ENCODE assay signal across 1 cellular context in the genomic region with DNA sequence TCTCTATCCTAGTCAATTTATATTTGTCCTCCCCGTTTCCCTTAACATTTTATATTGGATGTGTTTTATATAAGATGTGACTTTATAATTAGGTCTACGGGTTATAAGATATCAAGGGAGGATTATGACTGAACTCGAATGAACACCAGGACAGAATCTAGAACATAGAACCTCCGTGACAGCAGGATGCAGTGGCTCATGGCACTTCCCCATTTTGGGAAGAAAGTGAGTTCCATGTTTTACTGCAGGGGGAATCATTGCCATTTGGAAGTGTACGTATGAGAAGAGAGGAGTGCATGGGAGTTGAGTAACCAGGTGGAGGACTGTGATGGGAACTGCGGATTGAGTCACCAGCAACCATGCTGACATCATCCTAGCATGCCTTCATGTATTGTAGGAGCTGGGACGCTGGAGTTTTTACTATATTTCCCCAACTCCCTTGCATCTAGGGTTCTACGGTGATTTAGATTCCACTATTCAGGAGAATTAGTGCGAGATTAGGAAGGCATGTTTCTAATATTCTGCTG.
TF ChIP-seq lines count a peak whose summit lies in the region.

No MANE protein-coding gene starts in this region.

TF ChIP-seq in GM12878, 131 proteins besides CTCF, POLR2A, EP300 and RAD21:
- TF ChIP-seq SMARCA5 (IDR thresholded peaks at IDR 0.05) (no peak), SPI1 (IDR thresholded peaks at IDR 0.05; ENCODE audit: borderline replicate concordance, insufficient read depth, low read depth, low read length) (peak; percentile 62; the same call in 1 of the 2 replicates), ESRRA (IDR thresholded peaks at IDR 0.05; ENCODE audit: low read length) (no peak)
- TF ChIP-seq, protein P1, sequence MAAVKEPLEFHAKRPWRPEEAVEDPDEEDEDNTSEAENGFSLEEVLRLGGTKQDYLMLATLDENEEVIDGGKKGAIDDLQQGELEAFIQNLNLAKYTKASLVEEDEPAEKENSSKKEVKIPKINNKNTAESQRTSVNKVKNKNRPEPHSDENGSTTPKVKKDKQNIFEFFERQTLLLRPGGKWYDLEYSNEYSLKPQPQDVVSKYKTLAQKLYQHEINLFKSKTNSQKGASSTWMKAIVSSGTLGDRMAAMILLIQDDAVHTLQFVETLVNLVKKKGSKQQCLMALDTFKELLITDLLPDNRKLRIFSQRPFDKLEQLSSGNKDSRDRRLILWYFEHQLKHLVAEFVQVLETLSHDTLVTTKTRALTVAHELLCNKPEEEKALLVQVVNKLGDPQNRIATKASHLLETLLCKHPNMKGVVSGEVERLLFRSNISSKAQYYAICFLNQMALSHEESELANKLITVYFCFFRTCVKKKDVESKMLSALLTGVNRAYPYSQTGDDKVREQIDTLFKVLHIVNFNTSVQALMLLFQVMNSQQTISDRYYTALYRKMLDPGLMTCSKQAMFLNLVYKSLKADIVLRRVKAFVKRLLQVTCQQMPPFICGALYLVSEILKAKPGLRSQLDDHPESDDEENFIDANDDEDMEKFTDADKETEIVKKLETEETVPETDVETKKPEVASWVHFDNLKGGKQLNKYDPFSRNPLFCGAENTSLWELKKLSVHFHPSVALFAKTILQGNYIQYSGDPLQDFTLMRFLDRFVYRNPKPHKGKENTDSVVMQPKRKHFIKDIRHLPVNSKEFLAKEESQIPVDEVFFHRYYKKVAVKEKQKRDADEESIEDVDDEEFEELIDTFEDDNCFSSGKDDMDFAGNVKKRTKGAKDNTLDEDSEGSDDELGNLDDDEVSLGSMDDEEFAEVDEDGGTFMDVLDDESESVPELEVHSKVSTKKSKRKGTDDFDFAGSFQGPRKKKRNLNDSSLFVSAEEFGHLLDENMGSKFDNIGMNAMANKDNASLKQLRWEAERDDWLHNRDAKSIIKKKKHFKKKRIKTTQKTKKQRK (IDR thresholded peaks at IDR 0.05; ENCODE audit: low read depth, low read length): no peak
